28 cellular contexts compared by ENCODE assay signal in genomic region chr20:13389115-13389514, GRCh38.
"Had no signal": no experiment of that assay in that cellular context is flagged by ENCODE, and none has a peak within 500 bp of the region (broad histone marks: within the 10 kb centered on the region; RNA-seq: fewer than 3 reads in every experiment).

No MANE protein-coding gene starts in this region.

- H3K4me3 Mint-ChIP-seq: stimulated activated effector memory CD8-positive, alpha-beta T cell treated with anti-CD3 and anti-CD28 coated beads, Interleukin-12 subunit alpha, Interleukin-12 subunit beta, amount 100 ng/mL, for 72 hours; stimulated activated memory B cell treated with anti-CD40 and anti-IgM and Interleukin-4, amounts not matched to agents 10 μg/mL and 1 μg/mL and 100 μg/mL, for 72 hours; stimulated activated naive B cell treated with anti-CD40 and anti-IgM and Interleukin-4, amounts not matched to agents 10 μg/mL and 1 μg/mL and 100 μg/mL, for 72 hours; stimulated activated naive CD8-positive, alpha-beta T cell treated with anti-CD3 and anti-CD28 coated beads, Interleukin-15, amount 100 ng/mL, for 72 hours; stimulated activated naive CD8-positive, alpha-beta T cell treated with anti-CD3 and anti-CD28 coated beads, Interleukin-15, Interleukin-2, amounts not matched to agents 100 ng/mL and 50 ng/mL, for 24 hours; type B pancreatic cell had no signal

- H3K27ac Mint-ChIP-seq: stimulated activated effector memory CD8-positive, alpha-beta T cell treated with anti-CD3 and anti-CD28 coated beads, Interleukin-12 subunit alpha, Interleukin-12 subunit beta, amount 100 ng/mL, for 72 hours; stimulated activated memory B cell treated with anti-CD40 and anti-IgM and Interleukin-4, amounts not matched to agents 10 μg/mL and 1 μg/mL and 100 μg/mL, for 72 hours; stimulated activated naive B cell treated with anti-CD40 and anti-IgM and Interleukin-4, amounts not matched to agents 10 μg/mL and 1 μg/mL and 100 μg/mL, for 72 hours; stimulated activated naive CD8-positive, alpha-beta T cell treated with anti-CD3 and anti-CD28 coated beads, Interleukin-15, amount 100 ng/mL, for 72 hours; stimulated activated naive CD8-positive, alpha-beta T cell treated with anti-CD3 and anti-CD28 coated beads, Interleukin-15, Interleukin-2, amounts not matched to agents 100 ng/mL and 50 ng/mL, for 24 hours; type B pancreatic cell had no signal

- H3K9me3 Mint-ChIP-seq: type B pancreatic cell had no signal

- H3K4me1 Mint-ChIP-seq: stimulated activated effector memory CD8-positive, alpha-beta T cell treated with anti-CD3 and anti-CD28 coated beads, Interleukin-12 subunit alpha, Interleukin-12 subunit beta, amount 100 ng/mL, for 72 hours; stimulated activated memory B cell treated with anti-CD40 and anti-IgM and Interleukin-4, amounts not matched to agents 10 μg/mL and 1 μg/mL and 100 μg/mL, for 72 hours; stimulated activated naive B cell treated with anti-CD40 and anti-IgM and Interleukin-4, amounts not matched to agents 10 μg/mL and 1 μg/mL and 100 μg/mL, for 72 hours had no signal

- H3K27ac ChIP-seq: stomach, suprapubic skin, testis, thoracic aorta, thyroid gland, tibial artery, tibial nerve, transverse colon, upper lobe of left lung, upper lobe of right lung, uterus, vagina had no signal

- DNase-seq: stimulated activated CD4-positive, alpha-beta T cell treated with anti-CD3 and anti-CD28 coated beads, Interleukin-2, amount 100 ng/mL, for 48 hours; stimulated activated CD4-positive, alpha-beta T cell treated with anti-CD3 and anti-CD28 coated beads, Interleukin-4, amount 100 ng/mL, for 1 hour; stimulated activated CD4-positive, alpha-beta T cell treated with anti-CD3 and anti-CD28 coated beads, Interleukin-4, amount 100 ng/mL, for 24 hours; stimulated activated CD4-positive, alpha-beta T cell treated with anti-CD3 and anti-CD28 coated beads, Interleukin-4, amount 100 ng/mL, for 4 hours; stimulated activated CD8-positive, alpha-beta memory T cell treated with anti-CD3 and anti-CD28 coated beads, Interleukin-4, amount 100 ng/mL, for 48 hours; stimulated activated naive B cell treated with anti-CD40 and anti-IgM and Interleukin-4, amounts not matched to agents 10 μg/mL and 1 μg/mL and 100 μg/mL, for 72 hours; stimulated activated naive CD4-positive, alpha-beta T cell; stimulated activated naive CD4-positive, alpha-beta T cell treated with Interleukin-2 at 50 U/mL for 16 hours; stimulated activated naive CD8-positive, alpha-beta T cell treated with anti-CD3 and anti-CD28 coated beads, Interleukin-15, amount 100 ng/mL, for 72 hours; stimulated activated naive CD8-positive, alpha-beta T cell treated with anti-CD3 and anti-CD28 coated beads, Interleukin-15, Interleukin-2, amounts not matched to agents 100 U/mL and 50 U/mL, for 24 hours; stomach; substantia nigra; testis; thyroid gland; tibial artery; transverse colon; trophoblast cell; upper lobe of left lung; upper lobe of right lung; uterus had no signal

- H3K27me3 Mint-ChIP-seq: stimulated activated memory B cell treated with anti-CD40 and anti-IgM and Interleukin-4, amounts not matched to agents 10 μg/mL and 1 μg/mL and 100 μg/mL, for 72 hours; stimulated activated naive B cell treated with anti-CD40 and anti-IgM and Interleukin-4, amounts not matched to agents 10 μg/mL and 1 μg/mL and 100 μg/mL, for 72 hours; stimulated activated naive CD8-positive, alpha-beta T cell treated with anti-CD3 and anti-CD28 coated beads, Interleukin-15, amount 100 ng/mL, for 72 hours; stimulated activated naive CD8-positive, alpha-beta T cell treated with anti-CD3 and anti-CD28 coated beads, Interleukin-15, Interleukin-2, amounts not matched to agents 100 ng/mL and 50 ng/mL, for 24 hours; type B pancreatic cell had no signal
